Comparison of ENCODE assay signal across 11 cellular contexts in genomic region chr1:182888736-182889531, GRCh38. TPM values are rescaled to one million over a fixed set of nuclear protein-coding genes. Genes with fewer than 3 reads are reported as not detected.
DNase-seq lines count a peak whose midpoint lies in the region; ATAC-seq and TF ChIP-seq lines count a peak whose summit lies in the region.
"Had no signal": no experiment of that assay in that cellular context is flagged by ENCODE, and none has a peak within 500 bp of the region (broad histone marks: within the 10 kb centered on the region; RNA-seq: fewer than 3 reads in every experiment).

No MANE protein-coding gene starts in this region.

- peaks cover 64% of the 10 kb centered on the region for H3K36me3 Mint-ChIP-seq in activated CD4-positive, alpha-beta T cell treated with anti-CD3 and anti-CD28 coated beads, Interleukin-2, amount 10 ng/mL, durations not matched to agents 24 days and 14 days (ENCODE audit: low read depth)

- no peak overlapping the region for H3K27ac ChIP-seq in upper lobe of left lung
- H3K27ac ChIP-seq: upper lobe of right lung had no signal

- WGBS in upper lobe of left lung, 2 donors, result 86 to 88% methylated on average over 7 of the region's 7 CpGs

- no peak for TF ChIP-seq EP300 in upper lobe of left lung (IDR thresholded peaks at IDR 0.05)

- H3K4me2 ChIP-seq in Loucy (ENCODE audit: low read depth, low read length, poor library complexity, severe bottlenecking), result no peak overlapping the region

- peaks cover 25% of the 10 kb centered on the region for H3K4me1 Mint-ChIP-seq in activated CD4-positive, alpha-beta T cell treated with anti-CD3 and anti-CD28 coated beads, Interleukin-2, amount 10 ng/mL, durations not matched to agents 24 days and 14 days

- H3K9me2 ChIP-seq in Loucy (replicated peaks; ENCODE audit: low read depth, low read length), result no peaks in the 10 kb centered on the region

- peaks cover 54% of the 10 kb centered on the region for H3K36me3 ChIP-seq in Loucy (ENCODE audit: insufficient read depth, low read length)
- peaks cover 43 to 52% (median 47%) of the 10 kb centered on the region in 4 donors for H3K36me3 ChIP-seq in upper lobe of left lung

- H3F3A ChIP-seq in Loucy (ENCODE audit: low read depth), result peaks cover 6% of the 10 kb centered on the region; the same call in 1 of the 2 replicates

- H4K20me1 ChIP-seq in Loucy (ENCODE audit: insufficient read depth, low read length, poor library complexity, severe bottlenecking), result no peaks in the 10 kb centered on the region

- peak overlapping the region; percentile 25 for H3K27ac Mint-ChIP-seq in activated CD4-positive, alpha-beta T cell treated with anti-CD3 and anti-CD28 coated beads, Interleukin-2, amount 10 ng/mL, durations not matched to agents 24 days and 14 days

- H3K4me1 ChIP-seq in Loucy (ENCODE audit: insufficient read depth, low read length, poor library complexity, severe bottlenecking) (peaks cover 28% of the 10 kb centered on the region), upper lobe of left lung (peaks cover 0 to 5% (median 0%) of the 10 kb centered on the region in 4 donors)
- H3K4me1 ChIP-seq: upper lobe of right lung had no signal

- H3K4me3 Mint-ChIP-seq in activated CD4-positive, alpha-beta T cell treated with anti-CD3 and anti-CD28 coated beads, Interleukin-2, amount 10 ng/mL, durations not matched to agents 24 days and 14 days, result no peak overlapping the region

- no peak overlapping the region for H2AFZ ChIP-seq in Loucy (ENCODE audit: low read length)

- H3K9me3 ChIP-seq in Loucy (ENCODE audit: insufficient read depth, low read depth, low read length) (no peaks in the 10 kb centered on the region), upper lobe of left lung (no peaks in the 10 kb centered on the region)
- H3K9me3 ChIP-seq: upper lobe of right lung had no signal

- H3K4me3 ChIP-seq in Loucy (ENCODE audit: low read length, poor library complexity, severe bottlenecking) (no peak overlapping the region), choroid plexus epithelial cell (ENCODE audit: low read depth, low read length) (no peak overlapping the region), upper lobe of left lung (no peak overlapping the region)
- H3K4me3 ChIP-seq: upper lobe of right lung had no signal

- no peak for TF ChIP-seq POLR2A in upper lobe of left lung (IDR thresholded peaks at IDR 0.05)

- H3K27me3 ChIP-seq in Loucy (ENCODE audit: insufficient read depth, low read length, poor library complexity, severe bottlenecking), result no peaks in the 10 kb centered on the region
- no peaks in the 10 kb centered on the region for H3K27me3 ChIP-seq in upper lobe of left lung
- H3K27me3 ChIP-seq: upper lobe of right lung had no signal

- H3K27me3 Mint-ChIP-seq in activated CD4-positive, alpha-beta T cell treated with anti-CD3 and anti-CD28 coated beads, Interleukin-2, amount 10 ng/mL, durations not matched to agents 24 days and 14 days, result no peaks in the 10 kb centered on the region

- no peak for DNase-seq in activated CD4-positive, alpha-beta T cell treated with anti-CD3 and anti-CD28 coated beads, Interleukin-2, amount 10 ng/mL, durations not matched to agents 24 days and 14 days
- no peak for DNase-seq in activated CD4-positive, alpha-beta T cell treated with anti-CD3 and anti-CD28 coated beads for 1 hour
- DNase-seq in choroid plexus epithelial cell (ENCODE audit: low read depth) (peak; percentile 37), renal cortical epithelial cell (ENCODE audit: low read depth) (peak; percentile 8), upper lobe of left lung (no peak)
- DNase-seq: activated naive CD4-positive, alpha-beta T cell; AML-193; upper lobe of right lung had no signal

- peaks cover 5% of the 10 kb centered on the region for H3K9me3 Mint-ChIP-seq in activated CD4-positive, alpha-beta T cell treated with anti-CD3 and anti-CD28 coated beads, Interleukin-2, amount 10 ng/mL, durations not matched to agents 24 days and 14 days

- TF ChIP-seq CTCF in Loucy (conservative IDR thresholded peaks at IDR 0.05; ENCODE audit: low read length) (no peak), choroid plexus epithelial cell (conservative IDR thresholded peaks at IDR 0.05; ENCODE audit: low read depth, low read length) (no peak), upper lobe of left lung (IDR thresholded peaks at IDR 0.05) (no peak)

- intact Hi-C loops in activated CD4-positive, alpha-beta T cell treated with anti-CD3 and anti-CD28 coated beads, Interleukin-2, amount 10 ng/mL, durations not matched to agents 24 days and 14 days (cut with micrococcal nuclease), result no loop called here

- ATAC-seq in HG03354 (IDR thresholded peaks at IDR 0.05; ENCODE audit: poor library complexity, severe bottlenecking, unreplicated experiment) (no peak), HG03565 (IDR thresholded peaks at IDR 0.05; ENCODE audit: unreplicated experiment) (no peak), upper lobe of left lung (ENCODE audit: low FRiP score in 2 of 2) (no peak)

- H3K79me2 ChIP-seq in Loucy (ENCODE audit: insufficient read depth, low read length), result no peaks in the 10 kb centered on the region

- peak overlapping the region; percentile 0 for H3K9ac ChIP-seq in Loucy (ENCODE audit: low read depth, low read length, poor library complexity, severe bottlenecking)

RNA-seq across cellular contexts. Expression of gene DHX9, which starts 49.8 kb away (rescaled TPM):
- 344 and 355 TPM in 2 replicates for total RNA-seq in activated CD4-positive, alpha-beta T cell treated with anti-CD3 and anti-CD28 coated beads, Interleukin-2, amount 10 ng/mL, durations not matched to agents 24 days and 14 days
- total RNA-seq in renal cortical epithelial cell, result 156 and 195 TPM in 2 replicates
- 100 to 1,000 TPM in 2 of 6 donors, 10 to 100 TPM in 4; 53.4 to 134 (median 91.7) TPM for total RNA-seq in upper lobe of left lung

Comparison
In these comparisons a context has a peak if more than half of its experiments do, and no peak if none do; other contexts are left out.
1. DNase-seq: peak in choroid plexus epithelial cell (single experiment) and renal cortical epithelial cell (single experiment); none in activated CD4-positive, alpha-beta T cell treated with anti-CD3 and anti-CD28 coated beads, Interleukin-2, amount 10 ng/mL, durations not matched to agents 24 days and 14 days (single experiment), activated CD4-positive, alpha-beta T cell treated with anti-CD3 and anti-CD28 coated beads for 1 hour (single experiment) and upper lobe of left lung (0 of 2).